In genomic region chr14:68951051-68951797, GRCh38 we compare ENCODE assay signal across 9 cellular contexts. TPM values are rescaled to one million over a fixed set of nuclear protein-coding genes. Genes with fewer than 3 reads are reported as not detected.
DNase-seq lines count a peak whose midpoint lies in the region; ATAC-seq, FAIRE-seq and TF ChIP-seq lines count a peak whose summit lies in the region.
"Had no signal": no experiment of that assay in that cellular context is flagged by ENCODE, and none has a peak within 500 bp of the region (broad histone marks: within the 10 kb centered on the region; RNA-seq: fewer than 3 reads in every experiment).

No MANE protein-coding gene starts in this region.

- H3K4me1 ChIP-seq in breast epithelium: peaks cover 44 to 75% of the 10 kb centered on the region in 2 donors
- peaks cover 51 to 55% of the 10 kb centered on the region in 2 donors for H3K4me1 ChIP-seq in lung (ENCODE audit: control insufficient read depth in 2 of 2, insufficient read depth in 2 of 2, low read length in 2 of 2)

- WGBS in lung, 2 donors: 45 to 58% methylated on average over 19 of the region's 19 CpGs

- ATAC-seq in lung (ENCODE audit: insufficient read depth, low FRiP score) (peak; percentile 87), GM19351 (IDR thresholded peaks at IDR 0.05; ENCODE audit: unreplicated experiment) (no peak), GM21528 (IDR thresholded peaks at IDR 0.05; ENCODE audit: low FRiP score, unreplicated experiment) (no peak)

- DNase-seq in A172 (ENCODE audit: low spot score) (peak; percentile 96), KBM-7 (peak; percentile 61), breast epithelium (ENCODE audit: low spot score in 2 of 2) (peak; percentile 91), lung (ENCODE audit: low spot score) (peak; percentile 85), frontal cortex (ENCODE audit: low spot score in 2 of 2) (no peak), SHP77 (lab: John Stamatoyannopoulos, UW) (no peak)

- no peak for FAIRE-seq in frontal cortex (lab: Jason Lieb, UNC)
- FAIRE-seq: G401.6 had no signal

- H3K27ac ChIP-seq in breast epithelium (peak overlapping the region; percentile 83 to 84), lung (ENCODE audit: low read depth in 1 of 2, low read length in 1 of 2) (peak overlapping the region; percentile 71 to 88)

- H3K4me3 ChIP-seq in breast epithelium: peak overlapping the region in 1 of 3 donors; percentile 45
- no peak overlapping the region for H3K4me3 ChIP-seq in lung

- TF ChIP-seq POLR2A in breast epithelium (IDR thresholded peaks at IDR 0.05): no peak

- H3K27me3 ChIP-seq in breast epithelium (no peaks in the 10 kb centered on the region), lung (ENCODE audit: control insufficient read depth, insufficient read depth) (no peaks in the 10 kb centered on the region)

- TF ChIP-seq CTCF in breast epithelium (IDR thresholded peaks at IDR 0.05) (no peak), lung (IDR thresholded peaks at IDR 0.05; ENCODE audit: control extremely low read depth, extremely low read depth) (no peak)

- intact Hi-C loops in breast epithelium (cut with DNase I; ENCODE audit: low total_unique reads): no loop called here

- in situ Hi-C loops in KBM-7 (cut with MboI; ENCODE audit: low pct_unique_long_range_greater_than_20kb, low sequenced_read_pairs): no loop called here

- no peaks in the 10 kb centered on the region for H3K9me3 ChIP-seq in breast epithelium
- H3K9me3 ChIP-seq in lung (ENCODE audit: control insufficient read depth in 2 of 2, insufficient read depth in 1 of 2, low read length in 1 of 2): no peaks in the 10 kb centered on the region

- H3K36me3 ChIP-seq in breast epithelium (no peaks in the 10 kb centered on the region), lung (ENCODE audit: control insufficient read depth in 2 of 2, insufficient read depth in 2 of 2, low read length in 2 of 2) (no peaks in the 10 kb centered on the region)

RNA-seq across cellular contexts. Expression of gene ACTN1, which starts 27.9 kb away (rescaled TPM):
- total RNA-seq in A172 (2014; rRNA removed; shearing (Covaris generic)): 146 and 148 TPM in 2 replicates
- total RNA-seq in breast epithelium: 100 to 1,000 TPM in 2 of 3 donors, 10 to 100 TPM in 1; 75.0 to 295 (median 290) TPM
- total RNA-seq in lung: 100 to 1,000 TPM; 117 to 168 TPM
- polyA plus RNA-seq in lung: 100 to 1,000 TPM in 1 of 2 donors, 10 to 100 TPM in 1; 40.9 to 116 TPM
- 15.1 TPM for total RNA-seq in frontal cortex

Comparison
In these comparisons a context has a peak if more than half of its experiments do, and no peak if none do; other contexts are left out.
1. DNase-seq: peak in A172 (single experiment), KBM-7 (single experiment), breast epithelium (2 of 2) and lung (single experiment); none in frontal cortex (0 of 2) and SHP77 (0 of 2).